10 cellular contexts compared by ENCODE assay signal in genomic region chr9:121283856-121284732, GRCh38. TPM values are rescaled to one million over a fixed set of nuclear protein-coding genes. Genes with fewer than 3 reads are reported as not detected.
DNase-seq lines count a peak whose midpoint lies in the region; ATAC-seq, FAIRE-seq and TF ChIP-seq lines count a peak whose summit lies in the region.
"Had no signal": no experiment of that assay in that cellular context is flagged by ENCODE, and none has a peak within 500 bp of the region (broad histone marks: within the 10 kb centered on the region; RNA-seq: fewer than 3 reads in every experiment).

No MANE protein-coding gene starts in this region.

- H4K20me1 ChIP-seq in HCT116 (ENCODE audit: insufficient read depth): no peaks in the 10 kb centered on the region

- FAIRE-seq in kidney (lab: Jason Lieb, UNC): no peak

- no peaks in the 10 kb centered on the region for H3K9me2 ChIP-seq in HCT116 (ENCODE audit: insufficient read depth)

- no peak overlapping the region for H2AFZ ChIP-seq in HCT116 (ENCODE audit: low read depth, low read length, poor library complexity, severe bottlenecking)

- H3K36me3 Mint-ChIP-seq in activated T-helper 17 cell treated with anti-CD3 and anti-CD28 coated beads, Interleukin-2, amount 50 U/mL, for 72 hours (ENCODE audit: low read depth): no peaks in the 10 kb centered on the region
- H3K36me3 Mint-ChIP-seq in stimulated activated effector memory CD8-positive, alpha-beta T cell treated with anti-CD3 and anti-CD28 coated beads, Interleukin-12 subunit alpha, Interleukin-12 subunit beta, amount 100 ng/mL, for 72 hours: no peaks in the 10 kb centered on the region

- H3K9me3 ChIP-seq in HCT116 (ENCODE audit: control insufficient read depth in 1 of 2, insufficient read depth in 1 of 2, low read depth in 1 of 2, low read length in 2 of 2) (no peaks in the 10 kb centered on the region), kidney (ENCODE audit: control insufficient read depth in 1 of 2, low read length in 2 of 2) (no peaks in the 10 kb centered on the region)
- H3K9me3 ChIP-seq: SJSA1 had no signal

- H3K4me3 ChIP-seq in HCT116 (replicated peaks in 1 of 2; ENCODE audit: low read depth in 1 of 2, low read length in 2 of 2) (no peak overlapping the region), kidney (ENCODE audit: low read length in 2 of 2) (no peak overlapping the region)
- H3K4me3 ChIP-seq: SJSA1 had no signal

- POLR2A ChIA-PET in HCT116 (lab: Charles Lee): interaction anchor here (1.7 kb wide), 1 partner anchor 10 kb away, joined by 4 read pairs; no protein-coding TSS in a partner anchor

- RAD21 ChIA-PET in HCT116 (lab: Charles Lee; ENCODE audit: low non-redundant PET in 1 of 2, low total read pairs in 2 of 2, uncharacterized antibody in 2 of 2, unreplicated experiment in 2 of 2): no interaction called here

- no peaks in the 10 kb centered on the region for H3K9me3 Mint-ChIP-seq in activated T-helper 17 cell treated with anti-CD3 and anti-CD28 coated beads, Interleukin-2, amount 50 U/mL, for 72 hours
- H3K9me3 Mint-ChIP-seq in stimulated activated effector memory CD8-positive, alpha-beta T cell treated with anti-CD3 and anti-CD28 coated beads, Interleukin-12 subunit alpha, Interleukin-12 subunit beta, amount 100 ng/mL, for 72 hours: no peaks in the 10 kb centered on the region

- ATAC-seq in HCT116: no peak
- no peak for ATAC-seq in activated T-helper 17 cell treated with anti-CD3 and anti-CD28 coated beads, Interleukin-2, amount 50 U/mL, for 72 hours (replicated peaks)
- ATAC-seq in stimulated activated effector memory CD8-positive, alpha-beta T cell treated with anti-CD3 and anti-CD28 coated beads, Interleukin-12 subunit alpha, Interleukin-12 subunit beta, amount 100 ng/mL, for 72 hours: no peak
- ATAC-seq in GM18511 (IDR thresholded peaks at IDR 0.05; ENCODE audit: unreplicated experiment): no peak
- ATAC-seq in omental fat pad (ENCODE audit: low FRiP score): no peak
- no peak for ATAC-seq in HG03095 (IDR thresholded peaks at IDR 0.05; ENCODE audit: unreplicated experiment)

- peak overlapping the region; percentile 34 for H3K27ac Mint-ChIP-seq in activated T-helper 17 cell treated with anti-CD3 and anti-CD28 coated beads, Interleukin-2, amount 50 U/mL, for 72 hours
- H3K27ac Mint-ChIP-seq in stimulated activated effector memory CD8-positive, alpha-beta T cell treated with anti-CD3 and anti-CD28 coated beads, Interleukin-12 subunit alpha, Interleukin-12 subunit beta, amount 100 ng/mL, for 72 hours: peak overlapping the region; percentile 41

- no peak overlapping the region for H3K4me3 Mint-ChIP-seq in activated T-helper 17 cell treated with anti-CD3 and anti-CD28 coated beads, Interleukin-2, amount 50 U/mL, for 72 hours
- no peak overlapping the region for H3K4me3 Mint-ChIP-seq in stimulated activated effector memory CD8-positive, alpha-beta T cell treated with anti-CD3 and anti-CD28 coated beads, Interleukin-12 subunit alpha, Interleukin-12 subunit beta, amount 100 ng/mL, for 72 hours

- peak overlapping the region; percentile 99; the same call in 1 of the 2 replicates for H3K27ac ChIP-seq in HCT116 (ENCODE audit: low read depth, low read length)
- peak overlapping the region; percentile 86 to 98 for H3K27ac ChIP-seq in kidney (ENCODE audit: low read depth in 2 of 2, low read length in 2 of 2)
- H3K27ac ChIP-seq: SJSA1 had no signal

- TF ChIP-seq CTCF in HCT116 (IDR thresholded peaks at IDR 0.05 in 2 of 3, conservative IDR thresholded peaks at IDR 0.05 in 1 of 3; ENCODE audit: borderline replicate concordance in 1 of 3, insufficient read depth in 1 of 3, low read depth in 2 of 3, low read length in 2 of 3): no peak
- no peak for TF ChIP-seq CTCF in kidney (IDR thresholded peaks at IDR 0.05; ENCODE audit: borderline replicate concordance, extremely low read depth, insufficient read depth)
- TF ChIP-seq CTCF in omental fat pad (IDR thresholded peaks at IDR 0.05): no peak

- H3K27me3 ChIP-seq in HCT116 (ENCODE audit: insufficient read depth, low read length): no peaks in the 10 kb centered on the region
- H3K27me3 ChIP-seq: SJSA1 had no signal

- no peaks in the 10 kb centered on the region for H3K27me3 Mint-ChIP-seq in activated T-helper 17 cell treated with anti-CD3 and anti-CD28 coated beads, Interleukin-2, amount 50 U/mL, for 72 hours

- CTCF ChIA-PET in HCT116 (lab: Charles Lee): no interaction called here

- H3K4me1 Mint-ChIP-seq in activated T-helper 17 cell treated with anti-CD3 and anti-CD28 coated beads, Interleukin-2, amount 50 U/mL, for 72 hours: peaks cover 10% of the 10 kb centered on the region
- peaks cover 14% of the 10 kb centered on the region for H3K4me1 Mint-ChIP-seq in stimulated activated effector memory CD8-positive, alpha-beta T cell treated with anti-CD3 and anti-CD28 coated beads, Interleukin-12 subunit alpha, Interleukin-12 subunit beta, amount 100 ng/mL, for 72 hours

- intact Hi-C loops in HCT116 (cut with micrococcal nuclease) (loop anchor here (5.0 to 10.0 kb wide), 2 partner anchors 72 to 299 kb away; no protein-coding TSS in a partner anchor), kidney (cut with DNase I) (no loop called here)

- no peak for TF ChIP-seq POLR2A in HCT116 (IDR thresholded peaks at IDR 0.05; ENCODE audit: borderline replicate concordance, extremely low read depth, insufficient read depth, insufficient read length)

- no peaks in the 10 kb centered on the region for H3K36me3 ChIP-seq in HCT116 (ENCODE audit: control insufficient read depth in 1 of 2, insufficient read depth in 2 of 2, low read length in 2 of 2)
- H3K36me3 ChIP-seq in kidney (ENCODE audit: control insufficient read depth in 1 of 2, insufficient read depth in 2 of 2, low read length in 2 of 2): no peaks in the 10 kb centered on the region

- TF ChIP-seq RAD21 in HCT116 (IDR thresholded peaks at IDR 0.05; ENCODE audit: low read depth): no peak

- H3K4me1 ChIP-seq in HCT116 (ENCODE audit: control insufficient read depth in 1 of 2, insufficient read depth in 2 of 2, low read length in 2 of 2) (peaks cover 88 to 100% of the 10 kb centered on the region in 2 experiments), kidney (ENCODE audit: control insufficient read depth in 1 of 2, insufficient read depth in 1 of 2, low read depth in 1 of 2, low read length in 2 of 2) (peaks cover 54 to 83% of the 10 kb centered on the region in 2 donors)

- peak overlapping the region; percentile 17; the same call in 1 of the 2 replicates for H3K4me2 ChIP-seq in HCT116 (ENCODE audit: low read length)

- BruUV-seq in HCT116 (replicated peaks; lab: Mats Ljungman, UMichigan): no TSS peak

- DNase-seq in HCT116 (ENCODE audit: low read depth, low spot score) (no peak), kidney (peak; percentile 74), omental fat pad (ENCODE audit: low spot score) (no peak), dermis blood vessel endothelial cell (no peak)
- no peak for DNase-seq in stimulated activated effector memory CD8-positive, alpha-beta T cell treated with anti-CD3 and anti-CD28 coated beads, Interleukin-12 subunit alpha, Interleukin-12 subunit beta, amount 100 ng/mL, for 72 hours (ENCODE audit: low spot score in 2 of 2)
- DNase-seq: NCI-H1930 had no signal

- no peaks in the 10 kb centered on the region for H3K79me2 ChIP-seq in HCT116 (ENCODE audit: insufficient read depth, low read length)

- H3K9ac ChIP-seq in HCT116 (ENCODE audit: low read length) (peak overlapping the region; percentile 31; the same call in 1 of the 2 replicates), kidney (ENCODE audit: low read length in 2 of 2) (peak overlapping the region in 1 of 2 donors; percentile 65)

TF ChIP-seq in HCT116, 20 proteins besides CTCF, POLR2A, EP300 and RAD21 (continues in another document):
- no peak for TF ChIP-seq YY1 (IDR thresholded peaks at IDR 0.05; ENCODE audit: extremely low read depth, insufficient replicate concordance, low read depth, low read length)
- no peak for TF ChIP-seq SRF (IDR thresholded peaks at IDR 0.05; ENCODE audit: low read depth)
- no peak for TF ChIP-seq POLR2AphosphoS5 (IDR thresholded peaks at IDR 0.05; ENCODE audit: low read depth, low read length)
- TF ChIP-seq TCF7L2 (IDR thresholded peaks at IDR 0.05; ENCODE audit: borderline replicate concordance, extremely low read depth, insufficient read depth, insufficient read length): no peak
- TF ChIP-seq ZFX (IDR thresholded peaks at IDR 0.05): no peak
- no peak for TF ChIP-seq SP1 (IDR thresholded peaks at IDR 0.05; ENCODE audit: low read depth)
- TF ChIP-seq ZNF274 (IDR thresholded peaks at IDR 0.05; ENCODE audit: low read depth, low read length): no peak
- no peak for TF ChIP-seq ELF1 (IDR thresholded peaks at IDR 0.05; ENCODE audit: borderline replicate concordance, low read depth)
- TF ChIP-seq EZH2phosphoT487 (IDR thresholded peaks at IDR 0.05; ENCODE audit: borderline replicate concordance): no peak
- no peak for TF ChIP-seq EGR1 (IDR thresholded peaks at IDR 0.05; ENCODE audit: low read depth)
- no peak for TF ChIP-seq ZBTB33 (IDR thresholded peaks at IDR 0.05; ENCODE audit: extremely low read depth, insufficient replicate concordance, low read length)
- no peak for TF ChIP-seq FOSL1 (IDR thresholded peaks at IDR 0.05; ENCODE audit: low read depth)
- TF ChIP-seq CEBPB (IDR thresholded peaks at IDR 0.05; ENCODE audit: low read depth): no peak

RNA-seq across cellular contexts. Expression of gene GSN, which starts 16.1 kb away (rescaled TPM):
- total RNA-seq in HCT116 (2021; ENCODE audit: unreplicated experiment) (71.3 TPM), kidney (511 TPM), omental fat pad (1,000 to 10,000 TPM; 3,140 to 6,734 (median 4,294) TPM), dermis blood vessel endothelial cell (350 and 1,127 TPM in 2 replicates)
- 148 and 181 TPM in 2 replicates for polyA plus RNA-seq in HCT116 (2012)
- 1 to 10 TPM; 5.1 to 5.6 TPM for total RNA-seq in activated T-helper 17 cell treated with anti-CD3 and anti-CD28 coated beads, Interleukin-2, amount 50 U/mL, for 72 hours
- polyA plus RNA-seq in kidney (ENCODE audit: insufficient read depth, low read depth, low replicate concordance): 235 TPM

Comparison
In these comparisons a context has a peak if more than half of its experiments do, and no peak if none do; other contexts are left out.
1. RNA of gene GSN, which starts 16.1 kb away (total RNA-seq): 3,140 to 6,734 TPM in omental fat pad, 350 to 1,127 TPM in dermis blood vessel endothelial cell, 511 TPM in kidney (single experiment) and 71.3 TPM in HCT116 (single experiment); 5.1 to 5.6 TPM in activated T-helper 17 cell treated with anti-CD3 and anti-CD28 coated beads, Interleukin-2, amount 50 U/mL, for 72 hours; every median in the first group is over 10 times any median in the second.